ENCODE assay signal across 22 cellular contexts in the genomic region with DNA sequence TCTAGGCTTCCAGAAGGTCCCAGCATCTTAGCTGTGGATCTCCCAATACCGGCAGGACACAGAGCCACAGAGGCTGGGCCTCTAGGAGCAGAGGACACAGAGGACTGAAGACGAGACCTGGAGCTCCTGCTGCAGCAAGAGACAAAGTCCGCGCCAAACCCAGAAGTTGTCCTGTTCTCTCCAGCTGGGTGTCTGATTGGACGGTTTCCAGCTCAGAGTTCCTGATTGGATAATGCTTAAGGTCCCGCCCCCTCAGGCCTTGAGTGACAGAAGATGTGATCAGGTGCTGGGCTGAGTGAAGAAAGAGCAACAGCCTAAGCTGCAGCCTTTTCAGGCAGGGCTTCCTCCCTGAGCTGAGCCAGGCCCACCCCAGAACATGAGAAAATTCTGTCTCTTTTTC. TPM values are rescaled to one million over a fixed set of nuclear protein-coding genes. Genes with fewer than 3 reads are reported as not detected.
DNase-seq lines count a peak whose midpoint lies in the region; ATAC-seq lines count a peak whose summit lies in the region.
"Had no signal": no experiment of that assay in that cellular context is flagged by ENCODE, and none has a peak within 500 bp of the region (broad histone marks: within the 10 kb centered on the region; RNA-seq: fewer than 3 reads in every experiment).

No MANE protein-coding gene starts in this region.

- DNase-seq in SHP77 (lab: John Stamatoyannopoulos, UW) (peak; percentile 45 to 65), SHP77 treated with DMSO at 0.1 percent for 48 hours (lab: John Stamatoyannopoulos, UW) (no peak), SJCRH30 (peak; percentile 2 to 14)
- DNase-seq: CD8-positive, alpha-beta memory T cell; DMS 273 treated with DMSO at 0.1 percent for 48 hours; DND-41; H7; KBM-7; MG63; NCI-H1048; NCI-H1694 treated with DMSO at 0.1 percent for 48 hours; NCI-H2081; NCI-H2171 treated with DMSO at 0.1 percent for 48 hours; NCI-H446 treated with DMSO at 0.1 percent for 48 hours; NCI-H526; T-cell had no signal

- no peak overlapping the region for H3K9ac ChIP-seq in subcutaneous abdominal adipose tissue (ENCODE audit: low read length in 5 of 5)

- no peaks in the 10 kb centered on the region for H3K9me3 ChIP-seq in SJCRH30 (replicated peaks)
- peaks cover 0 to 72% (median 51%) of the 10 kb centered on the region in 5 donors for H3K9me3 ChIP-seq in subcutaneous abdominal adipose tissue (ENCODE audit: control insufficient read depth in 5 of 5, low read length in 5 of 5)
- H3K9me3 ChIP-seq: MG63 had no signal

- H3K36me3 ChIP-seq in SJCRH30 (no peaks in the 10 kb centered on the region), subcutaneous abdominal adipose tissue (ENCODE audit: control insufficient read depth in 5 of 5, insufficient read depth in 5 of 5, low read length in 5 of 5) (no peaks in the 10 kb centered on the region)
- H3K36me3 ChIP-seq: MG63, SJSA1 had no signal

- H3K27me3 ChIP-seq in SJCRH30 (no peaks in the 10 kb centered on the region), subcutaneous abdominal adipose tissue (ENCODE audit: control insufficient read depth in 5 of 5, insufficient read depth in 4 of 5, low read length in 5 of 5) (no peaks in the 10 kb centered on the region)
- H3K27me3 ChIP-seq: MG63, SJSA1 had no signal

- H3K4me3 ChIP-seq in SJCRH30 (no peak overlapping the region), subcutaneous abdominal adipose tissue (ENCODE audit: low read depth in 1 of 5, low read length in 5 of 5) (peak overlapping the region in 3 of 5 donors; percentile 9 to 33 (median 15))
- H3K4me3 ChIP-seq: MG63, SJSA1 had no signal

- H3K4me1 ChIP-seq in SJCRH30 (no peaks in the 10 kb centered on the region), subcutaneous abdominal adipose tissue (ENCODE audit: control insufficient read depth in 5 of 5, insufficient read depth in 5 of 5, low read length in 5 of 5) (peaks cover 0 to 3% (median 0%) of the 10 kb centered on the region in 5 donors)
- H3K4me1 ChIP-seq: SJSA1 had no signal

- ATAC-seq in HG03342 (IDR thresholded peaks at IDR 0.05; ENCODE audit: unreplicated experiment) (no peak), HG03108 (IDR thresholded peaks at IDR 0.05; ENCODE audit: unreplicated experiment) (no peak), GM21360 (IDR thresholded peaks at IDR 0.05; ENCODE audit: unreplicated experiment) (no peak)
- ATAC-seq: T-cell had no signal

- no peak overlapping the region for H3K27ac ChIP-seq in SJCRH30
- no peak overlapping the region for H3K27ac ChIP-seq in subcutaneous abdominal adipose tissue (ENCODE audit: low read depth, low read length)
- H3K27ac ChIP-seq: C4-2B, SJSA1 had no signal

RNA-seq across cellular contexts. Expression of a gene that starts 59.9 kb away (rescaled TPM):
- total RNA-seq in SJCRH30 (2014; rRNA removed; shearing (Covaris generic)): 33.8 and 35.4 TPM in 2 replicates
- total RNA-seq: H7 had no signal
